Comparison of ENCODE assay signal across 21 cellular contexts in the genomic region with DNA sequence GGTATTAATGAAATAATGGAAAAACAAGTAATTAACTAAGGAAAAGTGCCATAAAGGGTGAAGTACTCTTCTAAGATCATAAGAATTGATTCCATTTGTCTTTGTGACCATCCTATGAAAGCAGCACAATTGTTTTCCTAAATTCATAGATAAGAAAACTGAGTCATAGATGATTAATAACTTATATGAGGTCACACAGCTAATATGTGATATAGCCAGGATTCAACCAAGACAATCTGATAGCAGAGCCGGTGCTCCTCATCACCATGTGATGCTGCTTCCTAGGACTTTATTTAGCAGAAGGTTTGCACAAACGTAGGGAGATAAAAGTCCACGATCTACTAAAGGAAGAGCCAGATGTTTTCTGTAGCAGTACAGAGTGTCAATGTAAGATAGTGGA.
"Had no signal": no experiment of that assay in that cellular context is flagged by ENCODE, and none has a peak within 500 bp of the region (broad histone marks: within the 10 kb centered on the region; RNA-seq: fewer than 3 reads in every experiment).

No MANE protein-coding gene starts in this region.

- H3K27ac ChIP-seq: esophagus muscularis mucosa, left ventricle myocardium inferior, thyroid gland had no signal

- H3K36me3 ChIP-seq: esophagus muscularis mucosa, left ventricle myocardium inferior, thyroid gland had no signal

- H3K4me3 ChIP-seq: esophagus muscularis mucosa, left ventricle myocardium inferior, thyroid gland had no signal

- H3K9me3 ChIP-seq: esophagus muscularis mucosa, left ventricle myocardium inferior, thyroid gland had no signal

- ATAC-seq: activated CD8-positive, alpha-beta T cell treated with anti-CD3 and anti-CD28 coated beads, Interleukin-2, amount 10 ng/mL, durations not matched to agents 7 days and 5 days had no signal

- DNase-seq: activated CD4-positive, alpha-beta T cell treated with anti-CD3 and anti-CD28 coated beads for 48 hours; activated CD4-positive, CD25-positive, alpha-beta regulatory T cell; activated CD8-positive, alpha-beta T cell treated with anti-CD3 and anti-CD28 coated beads, Interleukin-2, amount 10 ng/mL, durations not matched to agents 7 days and 5 days; activated naive CD4-positive, alpha-beta T cell treated with Interleukin-2 at 50 U/mL for 16 hours; activated naive CD8-positive, alpha-beta T cell treated with anti-CD3 and anti-CD28 coated beads, Interleukin-2, amount 10 ng/mL, durations not matched to agents 7 days and 5 days; activated T-cell treated with anti-CD3 and anti-CD28 coated beads, Interleukin-2, amount 50 U/mL, for 24 hours; cortex of kidney; effector CD4-positive, alpha-beta T cell; foreskin fibroblast; head of caudate nucleus; kidney; left ventricle myocardium inferior; nephron progenitor cell; occipital lobe; retina; stimulated activated CD4-positive, alpha-beta T cell treated with anti-CD3 and anti-CD28 coated beads, Interleukin-1b, Interleukin-23, amount 100 ng/mL, for 48 hours; stimulated activated naive CD4-positive, alpha-beta T cell treated with Interleukin-2 at 50 U/mL for 16 hours; T-helper 1 cell; T-helper 9 cell; thyroid gland had no signal

- H3K4me1 ChIP-seq: esophagus muscularis mucosa, left ventricle myocardium inferior, thyroid gland had no signal

- H3K27me3 ChIP-seq: esophagus muscularis mucosa, thyroid gland had no signal
